25 cellular contexts compared by ENCODE assay signal in the genomic region with DNA sequence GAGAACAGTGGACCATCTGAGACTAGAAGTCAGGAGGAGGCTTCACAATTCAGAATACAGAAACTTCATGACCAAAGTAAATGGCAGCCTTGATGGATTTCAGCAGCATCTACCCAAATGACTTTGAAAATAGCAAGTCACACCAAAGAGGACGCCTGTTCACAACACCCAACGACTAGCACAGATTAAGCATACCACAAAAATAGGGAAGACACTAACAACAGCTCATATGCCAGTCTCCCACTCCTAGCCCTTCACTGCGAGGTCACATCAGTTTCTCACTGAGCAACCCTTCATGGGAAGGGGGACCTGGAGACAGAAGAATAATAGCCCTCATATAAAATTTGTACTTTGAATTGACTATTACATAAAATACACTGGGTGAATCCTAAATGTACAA.
"Had no signal": no experiment of that assay in that cellular context is flagged by ENCODE, and none has a peak within 500 bp of the region (broad histone marks: within the 10 kb centered on the region; RNA-seq: fewer than 3 reads in every experiment).

No MANE protein-coding gene starts in this region.

- DNase-seq: activated B cell treated with CpG ODN at 0.5 μM for 24 hours; activated CD4-positive, alpha-beta T cell treated with anti-CD3 and anti-CD28 coated beads for 48 hours; activated CD4-positive, alpha-beta T cell treated with anti-CD3 and anti-CD28 coated beads, Interleukin-2, amount 50 U/mL, for 1 hour; activated CD4-positive, alpha-beta T cell treated with anti-CD3 and anti-CD28 coated beads, Interleukin-2, amount 50 U/mL, for 48 hours; activated CD8-positive, alpha-beta memory T cell treated with anti-CD3 and anti-CD28 coated beads for 24 hours; activated CD8-positive, alpha-beta T cell treated with anti-CD3 and anti-CD28 coated beads for 36 hours; activated effector memory CD4-positive, alpha-beta T cell treated with Interleukin-2 at 50 U/mL for 16 hours; activated gamma-delta T cell treated with Interleukin-2 at 50 U/mL for 16 hours; activated naive CD4-positive, alpha-beta T cell treated with anti-CD3 and anti-CD28 coated beads, Interleukin-2, amount 50 U/mL, for 16 hours; activated naive CD4-positive, alpha-beta T cell treated with Interleukin-2 at 50 U/mL for 16 hours; activated T-cell treated with anti-CD3 and anti-CD28 coated beads, Interleukin-2, amount 50 U/mL, for 4 hours; amniotic stem cell; anterior cingulate cortex; brain microvascular endothelial cell; effector CD8-positive, alpha-beta T cell; esophagus squamous epithelium; foreskin melanocyte; heart right ventricle; T-helper 2 cell; WERI-Rb-1 had no signal

- H3K27me3 ChIP-seq: brain microvascular endothelial cell, esophagus squamous epithelium, gastroesophageal sphincter, heart right ventricle had no signal

- H3K9me3 ChIP-seq: esophagus squamous epithelium, gastroesophageal sphincter, heart right ventricle had no signal

- H3K9me3 Mint-ChIP-seq: activated T-helper 17 cell treated with anti-CD3 and anti-CD28 coated beads, Interleukin-2, amount 50 U/mL, for 72 hours; central memory CD8-positive, alpha-beta T cell had no signal

- H3K27me3 Mint-ChIP-seq: activated B cell treated with CpG ODN at 0.5 μM for 24 hours; activated CD8-positive, alpha-beta T cell treated with anti-CD3 and anti-CD28 coated beads for 36 hours; activated naive CD8-positive, alpha-beta T cell; activated T-helper 17 cell treated with anti-CD3 and anti-CD28 coated beads, Interleukin-2, amount 50 U/mL, for 72 hours; central memory CD8-positive, alpha-beta T cell had no signal

- H3K27ac Mint-ChIP-seq: activated B cell treated with CpG ODN at 0.5 μM for 24 hours; activated CD8-positive, alpha-beta T cell treated with anti-CD3 and anti-CD28 coated beads for 36 hours; activated naive CD8-positive, alpha-beta T cell; activated T-helper 17 cell treated with anti-CD3 and anti-CD28 coated beads, Interleukin-2, amount 50 U/mL, for 72 hours had no signal

- H3K36me3 ChIP-seq: brain microvascular endothelial cell, esophagus squamous epithelium, gastroesophageal sphincter, heart right ventricle, WERI-Rb-1 had no signal

- H3K4me1 Mint-ChIP-seq: activated B cell treated with CpG ODN at 0.5 μM for 24 hours; activated T-helper 17 cell treated with anti-CD3 and anti-CD28 coated beads, Interleukin-2, amount 50 U/mL, for 72 hours; central memory CD8-positive, alpha-beta T cell had no signal

- H3K4me1 ChIP-seq: esophagus squamous epithelium, gastroesophageal sphincter, heart right ventricle had no signal

- H3K27ac ChIP-seq: brain microvascular endothelial cell, epithelial cell of prostate, esophagus squamous epithelium, gastroesophageal sphincter, heart right ventricle, WERI-Rb-1 had no signal

- H3K36me3 Mint-ChIP-seq: activated naive CD8-positive, alpha-beta T cell had no signal

- H3K4me3 ChIP-seq: esophagus squamous epithelium, gastroesophageal sphincter, heart right ventricle had no signal

- H3K4me3 Mint-ChIP-seq: activated B cell treated with CpG ODN at 0.5 μM for 24 hours; activated CD8-positive, alpha-beta T cell treated with anti-CD3 and anti-CD28 coated beads for 36 hours; activated naive CD8-positive, alpha-beta T cell; activated T-cell treated with anti-CD3 and anti-CD28 coated beads, Interleukin-2, amount 50 U/mL, for 4 hours; activated T-helper 17 cell treated with anti-CD3 and anti-CD28 coated beads, Interleukin-2, amount 50 U/mL, for 72 hours; central memory CD8-positive, alpha-beta T cell had no signal
